ENCODE assay signal across 8 cellular contexts in genomic region chr13:21033224-21033855, GRCh38. TPM values are rescaled to one million over a fixed set of nuclear protein-coding genes. Genes with fewer than 3 reads are reported as not detected.
DNase-seq lines count a peak whose midpoint lies in the region; ATAC-seq and TF ChIP-seq lines count a peak whose summit lies in the region.

No MANE protein-coding gene starts in this region.

- TF ChIP-seq POLR2A in ovary (IDR thresholded peaks at IDR 0.05), result no peak

- DNase-seq in Ammon's horn (ENCODE audit: low spot score) (peak; percentile 58), fibroblast of the conjunctiva (ENCODE audit: low read depth) (peak; percentile 35), ovary (peak in 1 of 5 donors; percentile 42), occipital lobe (lab: John Stamatoyannopoulos, UW) (no peak), NCI-H82 (lab: John Stamatoyannopoulos, UW) (no peak), hippocampal formation (lab: John Stamatoyannopoulos, UW) (no peak), GM19238 (ENCODE audit: insufficient read length, low spot score) (no peak)

- TF ChIP-seq EP300 in ovary (IDR thresholded peaks at IDR 0.05), result peak; percentile 12

- H3K9me3 ChIP-seq in ovary, result no peaks in the 10 kb centered on the region

- H3K36me3 ChIP-seq in ovary, result no peaks in the 10 kb centered on the region

- intact Hi-C loops in ovary (cut with DNase I), result no loop called here

- H3K27me3 ChIP-seq in ovary, result no peaks in the 10 kb centered on the region

- H3K4me3 ChIP-seq in ovary, result no peak overlapping the region

- 23 to 42% (median 39%) methylated on average over 8 of the region's 8 CpGs for WGBS in ovary, 3 donors

- peak; percentile 37; the same call in 2 of the 3 replicates for ATAC-seq in SK-N-SH treated with all-trans-retinoic acid at 6 μM for 48 hours

- peak overlapping the region in 1 of 2 donors; percentile 16 for H3K27ac ChIP-seq in ovary

- no peak for TF ChIP-seq CTCF in ovary (IDR thresholded peaks at IDR 0.05)

- H3K4me1 ChIP-seq in ovary (ENCODE audit: insufficient read depth), result peaks cover 17% of the 10 kb centered on the region

TF ChIP-seq in SK-N-SH treated with all-trans-retinoic acid at 6 μM for 48 hours, 23 proteins besides CTCF, POLR2A, EP300 and RAD21:
- TF ChIP-seq BACH2 (CRISPR knock-in tag; IDR thresholded peaks at IDR 0.05; ENCODE audit: borderline replicate concordance) (no peak), TOX (CRISPR knock-in tag; IDR thresholded peaks at IDR 0.05; ENCODE audit: borderline replicate concordance) (no peak), RARB (CRISPR knock-in tag; IDR thresholded peaks at IDR 0.05) (no peak), CSRNP3 (CRISPR knock-in tag; IDR thresholded peaks at IDR 0.05) (no peak), ZNF8 (CRISPR knock-in tag; IDR thresholded peaks at IDR 0.05) (no peak), ZFP3 (CRISPR knock-in tag; IDR thresholded peaks at IDR 0.05) (no peak), ZNF70 (CRISPR knock-in tag; IDR thresholded peaks at IDR 0.05) (no peak), TSHZ2 (CRISPR knock-in tag; IDR thresholded peaks at IDR 0.05) (no peak), PPARA (CRISPR knock-in tag; IDR thresholded peaks at IDR 0.05; ENCODE audit: borderline replicate concordance) (no peak), ISL1 (CRISPR knock-in tag; IDR thresholded peaks at IDR 0.05) (no peak), CSDC2 (CRISPR knock-in tag; IDR thresholded peaks at IDR 0.05) (no peak), ARNTL (CRISPR knock-in tag; IDR thresholded peaks at IDR 0.05; ENCODE audit: borderline replicate concordance, low read depth) (no peak), POU6F1 (CRISPR knock-in tag; IDR thresholded peaks at IDR 0.05; ENCODE audit: borderline replicate concordance, low read depth) (no peak), TCF4 (CRISPR knock-in tag; IDR thresholded peaks at IDR 0.05; ENCODE audit: borderline replicate concordance) (no peak), GLIS3 (CRISPR knock-in tag; IDR thresholded peaks at IDR 0.05) (no peak), OSR1 (CRISPR knock-in tag; IDR thresholded peaks at IDR 0.05) (no peak), CREB5 (CRISPR knock-in tag; IDR thresholded peaks at IDR 0.05; ENCODE audit: low read depth) (no peak)

RNA-seq across cellular contexts. Expression of gene LATS2, which starts 28.0 kb away (rescaled TPM):
- 10 to 100 TPM; 17.2 to 41.9 (median 24.2) TPM for total RNA-seq in ovary
- polyA plus RNA-seq in ovary, result 10 to 100 TPM; 12.5 to 19.1 TPM
- 2.2 TPM for total RNA-seq in occipital lobe

Comparison
In these comparisons a context has a peak if more than half of its experiments do, and no peak if none do; other contexts are left out.
1. DNase-seq: peak in Ammon's horn (single experiment) and fibroblast of the conjunctiva (single experiment); none in occipital lobe (single experiment), NCI-H82 (single experiment), hippocampal formation (0 of 2) and GM19238 (single experiment).